ENCODE assay signal across 35 cellular contexts in the genomic region with DNA sequence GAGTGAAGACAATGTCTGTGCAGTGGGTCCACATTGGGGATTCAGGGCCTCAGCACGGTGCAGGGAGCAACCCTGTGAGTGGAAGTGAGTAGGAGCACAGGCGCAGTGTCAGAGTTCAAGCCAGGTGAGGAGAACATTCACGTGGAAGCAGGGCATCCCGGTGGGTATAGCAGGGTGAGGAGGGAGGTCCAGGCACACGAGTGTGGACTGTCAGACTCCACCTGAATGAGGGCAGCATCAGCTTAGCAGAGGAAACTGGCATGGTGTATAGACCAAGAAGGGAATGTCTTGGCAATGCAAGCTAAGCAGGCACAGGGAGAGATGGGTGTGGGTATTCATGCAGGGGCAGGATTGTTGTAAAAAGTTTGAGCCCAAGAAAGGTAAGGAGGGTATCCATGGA. TPM values are rescaled to one million over a fixed set of nuclear protein-coding genes. Genes with fewer than 3 reads are reported as not detected.
"Had no signal": no experiment of that assay in that cellular context is flagged by ENCODE, and none has a peak within 500 bp of the region (broad histone marks: within the 10 kb centered on the region; RNA-seq: fewer than 3 reads in every experiment).

No MANE protein-coding gene starts in this region.

- H3K4me3 ChIP-seq: ascending aorta had no signal

- H3K4me1 ChIP-seq: ascending aorta had no signal

- H3K27me3 Mint-ChIP-seq: activated CD4-positive, alpha-beta T cell treated with anti-CD3 and anti-CD28 coated beads, Interleukin-2, amount 10 ng/mL, durations not matched to agents 24 days and 14 days; activated CD8-positive, alpha-beta T cell treated with anti-CD3 and anti-CD28 coated beads for 36 hours; activated naive CD4-positive, alpha-beta T cell treated with anti-CD3 and anti-CD28 coated beads, Interleukin-2, amount 50 U/mL, for 24 hours; activated naive CD8-positive, alpha-beta T cell treated with anti-CD3 and anti-CD28 coated beads, Interleukin-2, amount 10 ng/mL, durations not matched to agents 7 days and 5 days; activated T-cell treated with anti-CD3 and anti-CD28 coated beads, Interleukin-2, amount 50 U/mL, for 24 hours had no signal

- H3K9me3 ChIP-seq: ascending aorta had no signal

- ATAC-seq: activated CD8-positive, alpha-beta T cell treated with anti-CD3 and anti-CD28 coated beads for 36 hours; Right ventricle myocardium inferior; SK-N-SH treated with all-trans-retinoic acid at 6 μM for 48 hours had no signal

- H3K4me3 Mint-ChIP-seq: activated CD4-positive, alpha-beta T cell treated with anti-CD3 and anti-CD28 coated beads, Interleukin-2, amount 10 ng/mL, durations not matched to agents 24 days and 14 days; activated CD8-positive, alpha-beta T cell treated with anti-CD3 and anti-CD28 coated beads for 36 hours; activated naive CD4-positive, alpha-beta T cell treated with anti-CD3 and anti-CD28 coated beads, Interleukin-2, amount 50 U/mL, for 24 hours; activated naive CD8-positive, alpha-beta T cell treated with anti-CD3 and anti-CD28 coated beads, Interleukin-2, amount 10 ng/mL, durations not matched to agents 7 days and 5 days; activated T-cell treated with anti-CD3 and anti-CD28 coated beads, Interleukin-2, amount 50 U/mL, for 24 hours had no signal

- H3K4me1 Mint-ChIP-seq: activated CD4-positive, alpha-beta T cell treated with anti-CD3 and anti-CD28 coated beads, Interleukin-2, amount 10 ng/mL, durations not matched to agents 24 days and 14 days; activated naive CD4-positive, alpha-beta T cell treated with anti-CD3 and anti-CD28 coated beads, Interleukin-2, amount 50 U/mL, for 24 hours; activated naive CD8-positive, alpha-beta T cell treated with anti-CD3 and anti-CD28 coated beads, Interleukin-2, amount 10 ng/mL, durations not matched to agents 7 days and 5 days had no signal

- H3K36me3 Mint-ChIP-seq: activated naive CD4-positive, alpha-beta T cell treated with anti-CD3 and anti-CD28 coated beads, Interleukin-2, amount 50 U/mL, for 24 hours; activated naive CD8-positive, alpha-beta T cell treated with anti-CD3 and anti-CD28 coated beads, Interleukin-2, amount 10 ng/mL, durations not matched to agents 7 days and 5 days had no signal

- H3K27ac Mint-ChIP-seq: activated CD4-positive, alpha-beta T cell treated with anti-CD3 and anti-CD28 coated beads, Interleukin-2, amount 10 ng/mL, durations not matched to agents 24 days and 14 days; activated CD8-positive, alpha-beta T cell treated with anti-CD3 and anti-CD28 coated beads for 36 hours; activated naive CD4-positive, alpha-beta T cell treated with anti-CD3 and anti-CD28 coated beads, Interleukin-2, amount 50 U/mL, for 24 hours; activated naive CD8-positive, alpha-beta T cell treated with anti-CD3 and anti-CD28 coated beads, Interleukin-2, amount 10 ng/mL, durations not matched to agents 7 days and 5 days; activated T-cell treated with anti-CD3 and anti-CD28 coated beads, Interleukin-2, amount 50 U/mL, for 24 hours; activated T-helper 2 cell treated with anti-CD3 and anti-CD28 coated beads, Interferon-gamma antibody, Interleukin-2, Interleukin-4, amounts not matched to agents 10 μg/mL and 5 μg/mL and 100 μg/mL, durations not matched to agents 14 hours and 24 hours and 36 hours had no signal

- H3K27ac ChIP-seq: ascending aorta, KMS-11, RWPE1, WERI-Rb-1 had no signal

- H3K27me3 ChIP-seq: ascending aorta had no signal

- H3K4me2 ChIP-seq: KMS-11 had no signal

- DNase-seq: activated CD4-positive, alpha-beta T cell treated with anti-CD3 and anti-CD28 coated beads, Interleukin-2, amount 10 ng/mL, durations not matched to agents 24 days and 14 days; activated CD4-positive, alpha-beta T cell treated with anti-CD3 and anti-CD28 coated beads, Interleukin-2, amount 50 U/mL, for 4 hours; activated CD8-positive, alpha-beta T cell treated with anti-CD3 and anti-CD28 coated beads for 36 hours; activated gamma-delta T cell; activated naive CD4-positive, alpha-beta T cell treated with Interleukin-2 at 50 U/mL for 16 hours; activated naive CD8-positive, alpha-beta T cell treated with anti-CD3 and anti-CD28 coated beads, Interleukin-2, amount 10 ng/mL, durations not matched to agents 7 days and 5 days; activated T-cell treated with anti-CD3 and anti-CD28 coated beads, Interleukin-2, amount 50 U/mL, for 24 hours; amygdala; MM.1S; MV-4-11; NCI-H1092; NCI-H1436 treated with DMSO at 0.1 percent for 48 hours; NCI-H1694 treated with DMSO at 0.1 percent for 48 hours; NCI-H2029; NCI-H345; NCI-H524 treated with DMSO at 0.1 percent for 48 hours; SIG-M5; T1000; WERI-Rb-1 had no signal

- H3K36me3 ChIP-seq: ascending aorta, WERI-Rb-1 had no signal

- FAIRE-seq: RCC 7860 had no signal

- H3K9me3 Mint-ChIP-seq: activated CD4-positive, alpha-beta T cell treated with anti-CD3 and anti-CD28 coated beads, Interleukin-2, amount 10 ng/mL, durations not matched to agents 24 days and 14 days; activated CD8-positive, alpha-beta T cell treated with anti-CD3 and anti-CD28 coated beads for 36 hours; activated T-cell treated with anti-CD3 and anti-CD28 coated beads, Interleukin-2, amount 50 U/mL, for 24 hours; activated T-helper 2 cell treated with anti-CD3 and anti-CD28 coated beads, Interferon-gamma antibody, Interleukin-2, Interleukin-4, amounts not matched to agents 10 μg/mL and 5 μg/mL and 100 μg/mL, durations not matched to agents 14 hours and 24 hours and 36 hours had no signal

RNA-seq across cellular contexts. Expression of a gene that starts 15.3 kb away (rescaled TPM):
- total RNA-seq: activated CD4-positive, alpha-beta T cell treated with anti-CD3 and anti-CD28 coated beads, Interleukin-2, amount 10 ng/mL, durations not matched to agents 24 days and 14 days; activated CD8-positive, alpha-beta memory T cell treated with anti-CD3 and anti-CD28 coated beads for 36 hours; activated CD8-positive, alpha-beta T cell treated with anti-CD3 and anti-CD28 coated beads for 36 hours; activated naive CD8-positive, alpha-beta T cell treated with anti-CD3 and anti-CD28 coated beads, Interleukin-2, amount 10 ng/mL, durations not matched to agents 7 days and 5 days; activated T-helper 2 cell treated with anti-CD3 and anti-CD28 coated beads, Interferon-gamma antibody, Interleukin-2, Interleukin-4, amounts not matched to agents 10 μg/mL and 5 μg/mL and 100 μg/mL, durations not matched to agents 14 hours and 24 hours and 36 hours; ascending aorta; cardiac septum; LHCN-M2; NCI-H460; Right ventricle myocardium inferior; SK-MEL-5; T-helper 1 cell treated with Interleukin-12 subunit alpha and Interleukin-12 subunit beta and Interleukin-4 antibody, amounts not matched to agents 30 ng/mL and 1 ng/mL, for 36 hours; T-helper 2 cell treated with Interferon-gamma antibody and Interleukin-4, amounts not matched to agents 100 ng/mL and 5 ng/mL, for 36 hours had no signal
- polyA plus RNA-seq: adipose tissue had no signal

RNA-seq across cellular contexts. Expression of a gene that starts 45.8 kb away (rescaled TPM):
- total RNA-seq: activated CD4-positive, alpha-beta T cell treated with anti-CD3 and anti-CD28 coated beads, Interleukin-2, amount 10 ng/mL, durations not matched to agents 24 days and 14 days; activated CD8-positive, alpha-beta memory T cell treated with anti-CD3 and anti-CD28 coated beads for 36 hours; activated CD8-positive, alpha-beta T cell treated with anti-CD3 and anti-CD28 coated beads for 36 hours; activated naive CD8-positive, alpha-beta T cell treated with anti-CD3 and anti-CD28 coated beads, Interleukin-2, amount 10 ng/mL, durations not matched to agents 7 days and 5 days; activated T-helper 2 cell treated with anti-CD3 and anti-CD28 coated beads, Interferon-gamma antibody, Interleukin-2, Interleukin-4, amounts not matched to agents 10 μg/mL and 5 μg/mL and 100 μg/mL, durations not matched to agents 14 hours and 24 hours and 36 hours; ascending aorta; cardiac septum; LHCN-M2; T-helper 1 cell treated with Interleukin-12 subunit alpha and Interleukin-12 subunit beta and Interleukin-4 antibody, amounts not matched to agents 30 ng/mL and 1 ng/mL, for 36 hours; T-helper 2 cell treated with Interferon-gamma antibody and Interleukin-4, amounts not matched to agents 100 ng/mL and 5 ng/mL, for 36 hours had no signal
